8 cellular contexts compared by ENCODE assay signal in genomic region chr2:169361706-169362345, GRCh38. TPM values are rescaled to one million over a fixed set of nuclear protein-coding genes. Genes with fewer than 3 reads are reported as not detected.
DNase-seq lines count a peak whose midpoint lies in the region; ATAC-seq and TF ChIP-seq lines count a peak whose summit lies in the region.

No MANE protein-coding gene starts in this region.

- H3K9me3 ChIP-seq in ES-I3 (ENCODE audit: control insufficient read depth, insufficient read depth, low read length) (no peaks in the 10 kb centered on the region), SK-N-MC (ENCODE audit: low read depth, low read length) (no peaks in the 10 kb centered on the region), endodermal cell (ENCODE audit: control insufficient read depth, low read length) (no peaks in the 10 kb centered on the region), aorta (ENCODE audit: control insufficient read depth, low read length) (no peaks in the 10 kb centered on the region)

- no peak overlapping the region for H3K27ac Mint-ChIP-seq in endodermal cell

- H3K4me1 ChIP-seq in ES-I3 (ENCODE audit: insufficient read depth, low read length) (peaks cover 5% of the 10 kb centered on the region; the same call in 1 of the 2 replicates), endodermal cell (ENCODE audit: control insufficient read depth, insufficient read depth, low read length) (peaks cover 5% of the 10 kb centered on the region), aorta (ENCODE audit: control insufficient read depth in 1 of 2, insufficient read depth in 2 of 2, low read length in 2 of 2) (no peaks in the 10 kb centered on the region)

- peak overlapping the region; percentile 63 for H3K9ac ChIP-seq in ES-I3 (ENCODE audit: low read depth, low read length)
- no peak overlapping the region for H3K9ac ChIP-seq in SK-N-MC (ENCODE audit: insufficient read length)
- no peak overlapping the region for H3K9ac ChIP-seq in endodermal cell (ENCODE audit: extremely low read depth, low read length, poor library complexity, severe bottlenecking)

- ATAC-seq in aorta (ENCODE audit: low FRiP score) (peak; percentile 37), GM18873 (IDR thresholded peaks at IDR 0.05; ENCODE audit: low FRiP score, unreplicated experiment) (no peak), HG02642 (IDR thresholded peaks at IDR 0.05; ENCODE audit: poor library complexity, unreplicated experiment) (no peak)

- no peaks in the 10 kb centered on the region for H3K36me3 ChIP-seq in ES-I3 (ENCODE audit: insufficient read depth, low read length)
- no peaks in the 10 kb centered on the region for H3K36me3 ChIP-seq in SK-N-MC (ENCODE audit: insufficient read depth, low read length)
- H3K36me3 ChIP-seq in endodermal cell (ENCODE audit: control insufficient read depth, insufficient read depth, low read length) = no peaks in the 10 kb centered on the region
- H3K36me3 ChIP-seq in aorta (ENCODE audit: control insufficient read depth in 1 of 2, insufficient read depth in 2 of 2, low read length in 1 of 2) = no peaks in the 10 kb centered on the region

- intact Hi-C loops in aorta (cut with DNase I) = no loop called here

- no peaks in the 10 kb centered on the region for H3K36me3 Mint-ChIP-seq in endodermal cell (ENCODE audit: low read depth)

- peaks cover 37% of the 10 kb centered on the region for H3K4me1 Mint-ChIP-seq in endodermal cell

- no peaks in the 10 kb centered on the region for H3K9me3 Mint-ChIP-seq in endodermal cell

- H3K4me3 ChIP-seq in SK-N-MC = peak overlapping the region; percentile 69
- H3K4me3 ChIP-seq in endodermal cell (ENCODE audit: low read length) = peak overlapping the region; percentile 69
- peak overlapping the region; percentile 1 to 8 for H3K4me3 ChIP-seq in aorta (ENCODE audit: low read length in 2 of 2)

- H3K27me3 Mint-ChIP-seq in endodermal cell (ENCODE audit: insufficient read depth) = peaks cover 82% of the 10 kb centered on the region

- H3K27ac ChIP-seq in SK-N-MC (no peak overlapping the region), endodermal cell (ENCODE audit: low read depth, low read length) (peak overlapping the region; percentile 8), aorta (ENCODE audit: low read depth in 1 of 2, low read length in 2 of 2) (no peak overlapping the region)

- 0% methylated on average over 13 to 57 of the region's 57 CpGs for WGBS in endodermal cell (ENCODE audit: insufficient coverage in 1 of 2, insufficient read length in 1 of 2), 2 experiments
- WGBS in aorta, 2 donors = 1% methylated on average over 51 to 57 of the region's 57 CpGs

- H3K27me3 ChIP-seq in endodermal cell (ENCODE audit: control insufficient read depth, insufficient read depth, low read length, poor library complexity, severe bottlenecking) (peaks cover 61% of the 10 kb centered on the region), aorta (ENCODE audit: control insufficient read depth in 1 of 2, insufficient read depth in 2 of 2, low read length in 1 of 2) (no peaks in the 10 kb centered on the region)

- H3K4me3 Mint-ChIP-seq in endodermal cell = peak overlapping the region; percentile 56

- DNase-seq in SK-N-MC (ENCODE audit: low read depth, low spot score) (no peak), endodermal cell (peak; percentile 80), myocyte (ENCODE audit: low read depth) (peak; percentile 3), aorta (peak in 1 of 2 donors; percentile 73), NCI-H187 treated with DMSO at 0.1 percent for 48 hours (lab: John Stamatoyannopoulos, UW) (no peak)

- TF ChIP-seq CTCF in endodermal cell (conservative IDR thresholded peaks at IDR 0.05) = peak; percentile 25

RNA-seq across cellular contexts. Expression of gene LRP2, which starts 0.5 kb away (rescaled TPM):
- total RNA-seq in endodermal cell (1 to 10 TPM; 2.2 to 3.5 TPM), myocyte (0.10 TPM in 1 of 2 replicates, not detected in the other), aorta (under 1 TPM in 1 of 2 donors, not detected in 1; 0.09 TPM)
- 46.9 TPM for polyA plus RNA-seq in endodermal cell (2013, experiment 1 of 2)
- 37.6 TPM for polyA plus RNA-seq in endodermal cell (2013, experiment 2 of 2)
- polyA plus RNA-seq in myocyte (2012) = 0.05 TPM
- polyA plus RNA-seq in aorta = not detected

Comparison
In these comparisons a context has a peak if more than half of its experiments do, and no peak if none do; other contexts are left out.
1. DNase-seq: peak in endodermal cell (single experiment) and myocyte (single experiment); none in SK-N-MC (single experiment) and NCI-H187 treated with DMSO at 0.1 percent for 48 hours (single experiment).
2. H3K4me3 ChIP-seq: peak in every context shown above with its lines; median percentile 69 in SK-N-MC; 69 in endodermal cell; 4 in aorta.